Comparison of ENCODE assay signal across 31 cellular contexts in the genomic region with DNA sequence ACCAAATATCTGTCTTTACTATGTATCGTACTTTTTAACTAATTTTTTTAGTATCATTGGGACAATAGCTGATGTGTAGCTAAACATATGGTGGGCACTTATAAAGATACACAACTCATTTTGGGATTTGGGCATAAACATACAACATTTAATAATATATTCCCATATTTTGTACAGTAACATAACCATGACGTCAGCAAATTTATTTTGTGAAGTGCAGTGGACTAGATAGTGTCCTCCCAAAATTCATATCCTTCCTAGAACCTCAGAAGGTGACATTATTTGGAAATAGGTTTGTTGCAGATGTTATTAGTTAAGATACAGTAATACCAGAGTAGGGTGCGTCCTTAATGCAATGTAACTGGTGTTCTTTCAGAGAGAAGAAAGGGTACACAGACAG.
"Had no signal": no experiment of that assay in that cellular context is flagged by ENCODE, and none has a peak within 500 bp of the region (broad histone marks: within the 10 kb centered on the region; RNA-seq: fewer than 3 reads in every experiment).

No MANE protein-coding gene starts in this region.

- H3K27ac Mint-ChIP-seq: activated CD4-positive, alpha-beta T cell treated with anti-CD3 and anti-CD28 coated beads for 36 hours; activated CD4-positive, alpha-beta T cell treated with anti-CD3 and anti-CD28 coated beads, Interleukin-2, amount 10 ng/mL, durations not matched to agents 7 days and 5 days; activated CD8-positive, alpha-beta T cell treated with anti-CD3 and anti-CD28 coated beads, Interleukin-2, amount 10 ng/mL, durations not matched to agents 7 days and 5 days; activated naive CD4-positive, alpha-beta T cell treated with anti-CD3 and anti-CD28 coated beads, Interleukin-2, amount 10 ng/mL, durations not matched to agents 7 days and 5 days; activated naive CD8-positive, alpha-beta T cell; activated naive CD8-positive, alpha-beta T cell treated with anti-CD3 and anti-CD28 coated beads, Interleukin-2, amount 50 U/mL, for 24 hours; activated T-cell treated with anti-CD3 and anti-CD28 coated beads, Interleukin-2, amount 50 U/mL, for 24 hours; activated T-helper 2 cell treated with anti-CD3 and anti-CD28 coated beads, Interferon-gamma antibody, Interleukin-2, Interleukin-4, amounts not matched to agents 10 μg/mL and 5 μg/mL and 100 μg/mL, durations not matched to agents 14 hours and 24 hours and 36 hours; brain; T-helper 1 cell treated with Interleukin-12 subunit alpha and Interleukin-12 subunit beta and Interleukin-4 antibody, amounts not matched to agents 30 μg/mL and 1 μg/mL, for 36 hours; T-helper 2 cell treated with Interferon-gamma antibody and Interleukin-4, amounts not matched to agents 5 μg/mL and 100 μg/mL, for 36 hours had no signal

- H3K4me1 ChIP-seq: SJCRH30 had no signal

- H3K9me3 Mint-ChIP-seq: activated CD4-positive, alpha-beta T cell treated with anti-CD3 and anti-CD28 coated beads, Interleukin-2, amount 10 ng/mL, durations not matched to agents 7 days and 5 days; brain had no signal

- H3K4me1 Mint-ChIP-seq: activated CD4-positive, alpha-beta T cell treated with anti-CD3 and anti-CD28 coated beads for 36 hours; activated CD4-positive, alpha-beta T cell treated with anti-CD3 and anti-CD28 coated beads, Interleukin-2, amount 10 ng/mL, durations not matched to agents 7 days and 5 days; activated naive CD4-positive, alpha-beta T cell treated with anti-CD3 and anti-CD28 coated beads, Interleukin-2, amount 10 ng/mL, durations not matched to agents 7 days and 5 days; activated naive CD8-positive, alpha-beta T cell treated with anti-CD3 and anti-CD28 coated beads, Interleukin-2, amount 50 U/mL, for 24 hours; brain had no signal

- H3K4me3 ChIP-seq: MG63, SJCRH30, SK-N-MC had no signal

- H3K4me3 Mint-ChIP-seq: activated CD4-positive, alpha-beta T cell treated with anti-CD3 and anti-CD28 coated beads for 36 hours; activated CD4-positive, alpha-beta T cell treated with anti-CD3 and anti-CD28 coated beads, Interleukin-2, amount 10 ng/mL, durations not matched to agents 7 days and 5 days; activated CD8-positive, alpha-beta T cell treated with anti-CD3 and anti-CD28 coated beads, Interleukin-2, amount 10 ng/mL, durations not matched to agents 7 days and 5 days; activated naive CD4-positive, alpha-beta T cell treated with anti-CD3 and anti-CD28 coated beads, Interleukin-2, amount 10 ng/mL, durations not matched to agents 7 days and 5 days; activated naive CD8-positive, alpha-beta T cell; activated naive CD8-positive, alpha-beta T cell treated with anti-CD3 and anti-CD28 coated beads, Interleukin-2, amount 50 U/mL, for 24 hours; activated T-cell treated with anti-CD3 and anti-CD28 coated beads, Interleukin-2, amount 50 U/mL, for 24 hours; brain; T-helper 1 cell treated with Interleukin-12 subunit alpha and Interleukin-12 subunit beta and Interleukin-4 antibody, amounts not matched to agents 30 μg/mL and 1 μg/mL, for 36 hours; T-helper 2 cell treated with Interferon-gamma antibody and Interleukin-4, amounts not matched to agents 5 μg/mL and 100 μg/mL, for 36 hours had no signal

- FAIRE-seq: bronchial epithelial cell had no signal

- H3K27ac ChIP-seq: SJCRH30, SK-N-MC had no signal

- DNase-seq: activated CD4-positive, alpha-beta T cell treated with anti-CD3 and anti-CD28 coated beads for 36 hours; activated CD4-positive, alpha-beta T cell treated with anti-CD3 and anti-CD28 coated beads, Interleukin-2, amount 10 ng/mL, durations not matched to agents 7 days and 5 days; activated CD4-positive, alpha-beta T cell treated with anti-CD3 and anti-CD28 coated beads, Interleukin-2, amount 50 U/mL, for 48 hours; activated CD8-positive, alpha-beta T cell treated with anti-CD3 and anti-CD28 coated beads, Interleukin-2, amount 10 ng/mL, durations not matched to agents 7 days and 5 days; activated gamma-delta T cell treated with Interleukin-2 at 50 U/mL for 16 hours; activated naive CD4-positive, alpha-beta T cell treated with anti-CD3 and anti-CD28 coated beads, Interleukin-2, amount 10 ng/mL, durations not matched to agents 7 days and 5 days; activated naive CD8-positive, alpha-beta T cell treated with anti-CD3 and anti-CD28 coated beads, Interleukin-2, amount 50 U/mL, for 24 hours; activated T-cell treated with anti-CD3 and anti-CD28 coated beads, Interleukin-2, amount 50 U/mL, for 24 hours; anterior cingulate cortex; caudate nucleus; cerebellar nuclear complex; cortex of kidney; Karpas-422; MG63; NCI-H1048; NCI-H1105 treated with DMSO at 0.1 percent for 48 hours; NCI-H1436; NCI-H1694 treated with DMSO at 0.1 percent for 48 hours; NCI-H2029; NCI-H345; NCI-H524 treated with DMSO at 0.1 percent for 48 hours; Right ventricle myocardium superior; SJCRH30 had no signal

- ATAC-seq: activated CD4-positive, alpha-beta T cell treated with anti-CD3 and anti-CD28 coated beads for 36 hours; activated CD4-positive, CD25-positive, alpha-beta regulatory T cell treated with anti-CD3 and anti-CD28 coated beads, Interleukin-2, amount 50 U/mL, for 24 hours; activated CD8-positive, alpha-beta T cell treated with anti-CD3 and anti-CD28 coated beads, Interleukin-2, amount 10 ng/mL, durations not matched to agents 7 days and 5 days; activated naive CD8-positive, alpha-beta T cell treated with anti-CD3 and anti-CD28 coated beads, Interleukin-2, amount 50 U/mL, for 24 hours had no signal

- H3K36me3 ChIP-seq: MG63, SJCRH30 had no signal

- H3K27me3 ChIP-seq: MG63, SJCRH30 had no signal

- H3K36me3 Mint-ChIP-seq: activated naive CD4-positive, alpha-beta T cell treated with anti-CD3 and anti-CD28 coated beads, Interleukin-2, amount 10 ng/mL, durations not matched to agents 7 days and 5 days; activated naive CD8-positive, alpha-beta T cell; brain had no signal

- H3K27me3 Mint-ChIP-seq: activated CD4-positive, alpha-beta T cell treated with anti-CD3 and anti-CD28 coated beads for 36 hours; activated CD4-positive, alpha-beta T cell treated with anti-CD3 and anti-CD28 coated beads, Interleukin-2, amount 10 ng/mL, durations not matched to agents 7 days and 5 days; activated naive CD4-positive, alpha-beta T cell treated with anti-CD3 and anti-CD28 coated beads, Interleukin-2, amount 10 ng/mL, durations not matched to agents 7 days and 5 days; activated naive CD8-positive, alpha-beta T cell; activated naive CD8-positive, alpha-beta T cell treated with anti-CD3 and anti-CD28 coated beads, Interleukin-2, amount 50 U/mL, for 24 hours; activated T-cell treated with anti-CD3 and anti-CD28 coated beads, Interleukin-2, amount 50 U/mL, for 24 hours had no signal

- H3K9me3 ChIP-seq: MG63, SJCRH30 had no signal
